In the genomic region with DNA sequence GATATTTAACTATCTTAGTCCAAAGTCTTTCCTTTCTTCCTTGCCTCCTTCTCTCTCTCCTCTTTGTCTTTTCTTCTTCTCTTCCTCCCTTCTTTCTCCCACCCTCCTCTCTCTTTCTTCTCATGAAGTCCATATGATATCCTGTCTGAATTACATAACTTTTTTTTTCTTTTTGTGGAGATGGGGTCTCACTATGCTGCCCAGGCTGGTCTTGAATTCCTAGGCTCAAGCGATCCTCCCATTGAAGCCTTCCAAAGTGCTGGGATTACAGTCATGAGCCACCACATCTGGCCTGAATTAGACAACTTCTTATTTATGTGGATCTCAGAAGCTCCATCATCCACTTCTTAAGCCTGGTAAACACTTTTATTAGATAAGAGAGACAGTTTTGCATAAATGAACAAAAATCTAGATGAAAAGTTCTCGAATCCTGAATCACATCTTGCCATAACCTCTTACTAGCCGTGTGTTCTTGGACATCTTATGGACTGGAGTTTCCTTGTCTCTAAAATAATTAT, we compare ENCODE assay signal across 2 cellular contexts.
TF ChIP-seq lines count a peak whose summit lies in the region.

No MANE protein-coding gene starts in this region.

TF ChIP-seq in HepG2, 621 proteins besides CTCF, POLR2A, EP300 and RAD21:
- TF ChIP-seq, protein P1, sequence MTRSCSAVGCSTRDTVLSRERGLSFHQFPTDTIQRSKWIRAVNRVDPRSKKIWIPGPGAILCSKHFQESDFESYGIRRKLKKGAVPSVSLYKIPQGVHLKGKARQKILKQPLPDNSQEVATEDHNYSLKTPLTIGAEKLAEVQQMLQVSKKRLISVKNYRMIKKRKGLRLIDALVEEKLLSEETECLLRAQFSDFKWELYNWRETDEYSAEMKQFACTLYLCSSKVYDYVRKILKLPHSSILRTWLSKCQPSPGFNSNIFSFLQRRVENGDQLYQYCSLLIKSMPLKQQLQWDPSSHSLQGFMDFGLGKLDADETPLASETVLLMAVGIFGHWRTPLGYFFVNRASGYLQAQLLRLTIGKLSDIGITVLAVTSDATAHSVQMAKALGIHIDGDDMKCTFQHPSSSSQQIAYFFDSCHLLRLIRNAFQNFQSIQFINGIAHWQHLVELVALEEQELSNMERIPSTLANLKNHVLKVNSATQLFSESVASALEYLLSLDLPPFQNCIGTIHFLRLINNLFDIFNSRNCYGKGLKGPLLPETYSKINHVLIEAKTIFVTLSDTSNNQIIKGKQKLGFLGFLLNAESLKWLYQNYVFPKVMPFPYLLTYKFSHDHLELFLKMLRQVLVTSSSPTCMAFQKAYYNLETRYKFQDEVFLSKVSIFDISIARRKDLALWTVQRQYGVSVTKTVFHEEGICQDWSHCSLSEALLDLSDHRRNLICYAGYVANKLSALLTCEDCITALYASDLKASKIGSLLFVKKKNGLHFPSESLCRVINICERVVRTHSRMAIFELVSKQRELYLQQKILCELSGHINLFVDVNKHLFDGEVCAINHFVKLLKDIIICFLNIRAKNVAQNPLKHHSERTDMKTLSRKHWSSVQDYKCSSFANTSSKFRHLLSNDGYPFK (CRISPR knock-in tag; IDR thresholded peaks at IDR 0.05; ENCODE audit: borderline replicate concordance) = no peak
- TF ChIP-seq ZNF121 (CRISPR knock-in tag; IDR thresholded peaks at IDR 0.05) = peak; percentile 84

TF ChIP-seq in WTC11, 78 proteins besides CTCF, POLR2A, EP300 and RAD21:
- TF ChIP-seq TCF7 (CRISPR knock-in tag; IDR thresholded peaks at IDR 0.05; ENCODE audit: low read depth) (no peak), ZNF121 (CRISPR knock-in tag; IDR thresholded peaks at IDR 0.05) (peak; percentile 21; the same call in 1 of the 2 replicates)
